34 cellular contexts compared by ENCODE assay signal in the genomic region with DNA sequence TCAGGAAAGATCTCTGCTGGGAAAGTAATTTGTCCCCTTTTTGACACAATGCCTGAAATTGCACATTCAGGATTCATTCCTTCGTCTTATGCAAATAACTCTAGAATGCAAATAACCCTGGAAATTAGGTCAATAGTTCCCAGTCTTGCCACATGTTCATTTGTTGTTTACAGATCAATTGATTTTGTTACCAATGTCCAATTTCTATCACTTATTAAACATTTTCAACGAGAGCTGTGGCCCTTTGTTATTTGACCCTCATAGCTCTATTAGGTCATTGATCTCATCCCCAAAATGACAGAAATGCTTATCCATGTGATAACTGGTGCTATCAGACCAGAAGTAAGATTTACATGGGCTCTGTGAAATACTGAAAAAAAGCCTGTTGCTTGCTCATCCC.
"Had no signal": no experiment of that assay in that cellular context is flagged by ENCODE, and none has a peak within 500 bp of the region (broad histone marks: within the 10 kb centered on the region; RNA-seq: fewer than 3 reads in every experiment).

No MANE protein-coding gene starts in this region.

- H3K9me3 ChIP-seq: MG63 had no signal

- H3K4me3 ChIP-seq: MG63 had no signal

- H3K27ac ChIP-seq: KMS-11 had no signal

- H3K36me3 ChIP-seq: MG63 had no signal

- H3K27me3 ChIP-seq: MG63 had no signal

- H3K4me2 ChIP-seq: KMS-11 had no signal

- H3K9ac ChIP-seq: KMS-11 had no signal

- DNase-seq: Karpas-422, Kasumi-1, MG63, MM.1S, MV-4-11, NCI-H1048, NCI-H1092, NCI-H1092 treated with DMSO at 0.1 percent for 48 hours, NCI-H1105, NCI-H1105 treated with DMSO at 0.1 percent for 48 hours, NCI-H1417 treated with DMSO at 0.1 percent for 48 hours, NCI-H1436, NCI-H1436 treated with DMSO at 0.1 percent for 48 hours, NCI-H146, NCI-H1694, NCI-H1694 treated with DMSO at 0.1 percent for 48 hours, NCI-H187, NCI-H187 treated with DMSO at 0.1 percent for 48 hours, NCI-H1930, NCI-H2029, NCI-H2029 treated with DMSO at 0.1 percent for 48 hours, NCI-H2081, NCI-H2081 treated with DMSO at 0.1 percent for 48 hours, NCI-H2107, NCI-H2171, NCI-H2171 treated with DMSO at 0.1 percent for 48 hours, NCI-H2227 treated with DMSO at 0.1 percent for 48 hours, NCI-H226, NCI-H345, NCI-H446, NCI-H446 treated with DMSO at 0.1 percent for 48 hours, NCI-H510A, NCI-H510A treated with DMSO at 0.1 percent for 48 hours had no signal
